Comparison of ENCODE assay signal across 8 cellular contexts in the genomic region with DNA sequence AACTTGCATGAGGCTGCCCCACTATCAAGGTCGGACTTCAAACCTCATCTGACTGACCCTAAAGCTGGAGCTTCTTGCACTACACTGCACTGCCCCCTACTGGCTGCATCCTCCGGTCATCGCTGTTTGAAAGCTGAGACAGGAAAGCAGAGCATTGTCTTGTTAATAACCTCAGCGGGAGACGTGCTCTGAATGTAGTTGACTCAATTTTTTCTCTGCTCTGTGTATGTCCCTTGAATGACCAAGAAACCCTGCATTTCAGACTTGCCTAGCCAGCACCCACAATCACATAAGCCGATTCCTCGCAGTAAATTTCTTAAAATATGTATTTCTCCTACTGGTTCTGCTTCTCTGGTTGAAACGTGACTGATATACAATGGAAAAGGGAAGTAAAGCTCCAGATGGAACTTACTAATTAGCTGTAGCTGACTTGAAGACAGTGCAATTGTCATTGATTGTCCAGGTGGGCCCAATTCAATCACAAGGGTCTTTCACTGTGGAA. TPM values are rescaled to one million over a fixed set of nuclear protein-coding genes. Genes with fewer than 3 reads are reported as not detected.
DNase-seq lines count a peak whose midpoint lies in the region; TF ChIP-seq lines count a peak whose summit lies in the region.

No MANE protein-coding gene starts in this region.

- POLR2A ChIA-PET in HEK293 (lab: Yijun Ruan, JAX): no interaction called here

- CTCF ChIA-PET in HEK293 (lab: Yijun Ruan, JAX): interaction anchor here (0.6 to 13.5 kb wide), 77 partner anchors 9 to 1223 kb away, joined by 3 to 349 read pairs (median 4); no protein-coding TSS in a partner anchor

- H3K27ac Mint-ChIP-seq in glutamatergic neuron (ENCODE audit: unreplicated experiment): peak overlapping the region; percentile 25

- H3K36me3 ChIP-seq in HEK293 (ENCODE audit: control insufficient read depth in 2 of 2, insufficient read depth in 1 of 2, low read length in 2 of 2): no peaks in the 10 kb centered on the region

- H3K4me3 ChIP-seq in HEK293 (ENCODE audit: low read depth, low read length): no peak overlapping the region

- H3K4me1 ChIP-seq in HEK293 (ENCODE audit: control insufficient read depth, insufficient read depth, low read length): peaks cover 4% of the 10 kb centered on the region

- TF ChIP-seq CTCF in HEK293 (tag by site-specific recombination; IDR thresholded peaks at IDR 0.05) (peak; percentile 88), glutamatergic neuron (IDR thresholded peaks at IDR 0.05; ENCODE audit: partially characterized antibody, unreplicated experiment) (peak; percentile 92)

- peaks cover 3% of the 10 kb centered on the region for H3K27me3 Mint-ChIP-seq in glutamatergic neuron (ENCODE audit: unreplicated experiment)

- H3K36me3 Mint-ChIP-seq in glutamatergic neuron (ENCODE audit: unreplicated experiment): peaks cover 7% of the 10 kb centered on the region

- peaks cover 8% of the 10 kb centered on the region for H3K4me1 Mint-ChIP-seq in glutamatergic neuron (ENCODE audit: low read depth, unreplicated experiment)

- no peak overlapping the region for H3K4me3 Mint-ChIP-seq in glutamatergic neuron (ENCODE audit: unreplicated experiment)

- no peaks in the 10 kb centered on the region for H3K9me3 ChIP-seq in HEK293 (ENCODE audit: control insufficient read depth, insufficient read depth, low read depth, low read length)

- DNase-seq in GDM1 (lab: John Stamatoyannopoulos, UW) (peak; percentile 58), MV-4-11 (lab: John Stamatoyannopoulos, UW) (peak; percentile 64), SK-MEL-5 (ENCODE audit: low read depth, low spot score) (peak; percentile 91), glutamatergic neuron (peak; percentile 99), pons (ENCODE audit: low spot score) (peak; percentile 92), ureter (ENCODE audit: low spot score) (peak; percentile 93)
- peak; percentile 72 for DNase-seq in activated naive CD4-positive, alpha-beta T cell treated with Interleukin-2 at 50 U/mL for 16 hours

- H3K9me3 Mint-ChIP-seq in glutamatergic neuron (ENCODE audit: unreplicated experiment): no peaks in the 10 kb centered on the region

- in situ Hi-C loops in SK-MEL-5 (cut with HindIII; ENCODE audit: low pct_unique_long_range_greater_than_20kb, low sequenced_read_pairs): no loop called here

- no peak overlapping the region for H3K27ac ChIP-seq in HEK293 (ENCODE audit: extremely low read depth, low read depth, low read length)

TF ChIP-seq in HEK293, 187 proteins besides CTCF, POLR2A, EP300 and RAD21:
- TF ChIP-seq GLIS1 (tag by site-specific recombination; IDR thresholded peaks at IDR 0.05) (peak; percentile 61; the same call in 1 of the 2 replicates), ZNF660 (tag by site-specific recombination; IDR thresholded peaks at IDR 0.05) (peak; percentile 80), ZNF146 (tag by site-specific recombination; IDR thresholded peaks at IDR 0.05) (no peak), ZNF140 (tag by site-specific recombination; IDR thresholded peaks at IDR 0.05) (no peak), ZNF654 (tag by site-specific recombination; IDR thresholded peaks at IDR 0.05; ENCODE audit: low read depth) (peak; percentile 99), ZNF2 (tag by site-specific recombination; IDR thresholded peaks at IDR 0.05) (peak; percentile 67; the same call in 1 of the 2 replicates), ZBTB8A (tag by site-specific recombination; IDR thresholded peaks at IDR 0.05) (peak; percentile 19; the same call in 1 of the 2 replicates), BCL11A (tag by site-specific recombination; IDR thresholded peaks at IDR 0.05; ENCODE audit: low read depth) (peak; percentile 62; the same call in 1 of the 2 replicates), YY2 (tag by site-specific recombination; IDR thresholded peaks at IDR 0.05) (no peak), ZNF416 (tag by site-specific recombination; IDR thresholded peaks at IDR 0.05) (no peak), ZBTB17 (tag by site-specific recombination; IDR thresholded peaks at IDR 0.05) (peak; percentile 73), ZNF157 (tag by site-specific recombination; IDR thresholded peaks at IDR 0.05) (peak; percentile 44), ZBTB20 (tag by site-specific recombination; IDR thresholded peaks at IDR 0.05) (peak; percentile 18; the same call in 1 of the 2 replicates), ZNF24 (tag by site-specific recombination; IDR thresholded peaks at IDR 0.05) (0 out of 2 replicates have a peak, but pooled peaks have one; percentile 55), TRIM28 (IDR thresholded peaks at IDR 0.05; ENCODE audit: borderline replicate concordance, low read length) (peak; percentile 87), ZNF561 (tag by site-specific recombination; IDR thresholded peaks at IDR 0.05; ENCODE audit: borderline replicate concordance) (peak; percentile 73), ZNF76 (tag by site-specific recombination; IDR thresholded peaks at IDR 0.05; ENCODE audit: borderline replicate concordance, low read depth) (no peak), KLF8 (tag by site-specific recombination; IDR thresholded peaks at IDR 0.05) (0 out of 2 replicates have a peak, but pooled peaks have one; percentile 15), ZNF391 (tag by site-specific recombination; IDR thresholded peaks at IDR 0.05; ENCODE audit: borderline replicate concordance, low read depth) (peak; percentile 24; the same call in 1 of the 2 replicates), ZIC2 (tag by site-specific recombination; IDR thresholded peaks at IDR 0.05) (peak; percentile 50; the same call in 1 of the 2 replicates)
- TF ChIP-seq, protein P1, sequence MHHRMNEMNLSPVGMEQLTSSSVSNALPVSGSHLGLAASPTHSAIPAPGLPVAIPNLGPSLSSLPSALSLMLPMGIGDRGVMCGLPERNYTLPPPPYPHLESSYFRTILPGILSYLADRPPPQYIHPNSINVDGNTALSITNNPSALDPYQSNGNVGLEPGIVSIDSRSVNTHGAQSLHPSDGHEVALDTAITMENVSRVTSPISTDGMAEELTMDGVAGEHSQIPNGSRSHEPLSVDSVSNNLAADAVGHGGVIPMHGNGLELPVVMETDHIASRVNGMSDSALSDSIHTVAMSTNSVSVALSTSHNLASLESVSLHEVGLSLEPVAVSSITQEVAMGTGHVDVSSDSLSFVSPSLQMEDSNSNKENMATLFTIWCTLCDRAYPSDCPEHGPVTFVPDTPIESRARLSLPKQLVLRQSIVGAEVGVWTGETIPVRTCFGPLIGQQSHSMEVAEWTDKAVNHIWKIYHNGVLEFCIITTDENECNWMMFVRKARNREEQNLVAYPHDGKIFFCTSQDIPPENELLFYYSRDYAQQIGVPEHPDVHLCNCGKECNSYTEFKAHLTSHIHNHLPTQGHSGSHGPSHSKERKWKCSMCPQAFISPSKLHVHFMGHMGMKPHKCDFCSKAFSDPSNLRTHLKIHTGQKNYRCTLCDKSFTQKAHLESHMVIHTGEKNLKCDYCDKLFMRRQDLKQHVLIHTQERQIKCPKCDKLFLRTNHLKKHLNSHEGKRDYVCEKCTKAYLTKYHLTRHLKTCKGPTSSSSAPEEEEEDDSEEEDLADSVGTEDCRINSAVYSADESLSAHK (tag by site-specific recombination; IDR thresholded peaks at IDR 0.05): no peak
- TF ChIP-seq, protein P2, sequence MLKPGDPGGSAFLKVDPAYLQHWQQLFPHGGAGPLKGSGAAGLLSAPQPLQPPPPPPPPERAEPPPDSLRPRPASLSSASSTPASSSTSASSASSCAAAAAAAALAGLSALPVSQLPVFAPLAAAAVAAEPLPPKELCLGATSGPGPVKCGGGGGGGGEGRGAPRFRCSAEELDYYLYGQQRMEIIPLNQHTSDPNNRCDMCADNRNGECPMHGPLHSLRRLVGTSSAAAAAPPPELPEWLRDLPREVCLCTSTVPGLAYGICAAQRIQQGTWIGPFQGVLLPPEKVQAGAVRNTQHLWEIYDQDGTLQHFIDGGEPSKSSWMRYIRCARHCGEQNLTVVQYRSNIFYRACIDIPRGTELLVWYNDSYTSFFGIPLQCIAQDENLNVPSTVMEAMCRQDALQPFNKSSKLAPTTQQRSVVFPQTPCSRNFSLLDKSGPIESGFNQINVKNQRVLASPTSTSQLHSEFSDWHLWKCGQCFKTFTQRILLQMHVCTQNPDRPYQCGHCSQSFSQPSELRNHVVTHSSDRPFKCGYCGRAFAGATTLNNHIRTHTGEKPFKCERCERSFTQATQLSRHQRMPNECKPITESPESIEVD (tag by site-specific recombination; IDR thresholded peaks at IDR 0.05): peak; percentile 28; the same call in 1 of the 2 replicates
- TF ChIP-seq, protein P3, sequence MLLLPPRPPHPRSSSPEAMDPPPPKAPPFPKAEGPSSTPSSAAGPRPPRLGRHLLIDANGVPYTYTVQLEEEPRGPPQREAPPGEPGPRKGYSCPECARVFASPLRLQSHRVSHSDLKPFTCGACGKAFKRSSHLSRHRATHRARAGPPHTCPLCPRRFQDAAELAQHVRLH (tag by site-specific recombination; IDR thresholded peaks at IDR 0.05): peak; percentile 14; the same call in 1 of the 2 replicates
- TF ChIP-seq, protein P4, sequence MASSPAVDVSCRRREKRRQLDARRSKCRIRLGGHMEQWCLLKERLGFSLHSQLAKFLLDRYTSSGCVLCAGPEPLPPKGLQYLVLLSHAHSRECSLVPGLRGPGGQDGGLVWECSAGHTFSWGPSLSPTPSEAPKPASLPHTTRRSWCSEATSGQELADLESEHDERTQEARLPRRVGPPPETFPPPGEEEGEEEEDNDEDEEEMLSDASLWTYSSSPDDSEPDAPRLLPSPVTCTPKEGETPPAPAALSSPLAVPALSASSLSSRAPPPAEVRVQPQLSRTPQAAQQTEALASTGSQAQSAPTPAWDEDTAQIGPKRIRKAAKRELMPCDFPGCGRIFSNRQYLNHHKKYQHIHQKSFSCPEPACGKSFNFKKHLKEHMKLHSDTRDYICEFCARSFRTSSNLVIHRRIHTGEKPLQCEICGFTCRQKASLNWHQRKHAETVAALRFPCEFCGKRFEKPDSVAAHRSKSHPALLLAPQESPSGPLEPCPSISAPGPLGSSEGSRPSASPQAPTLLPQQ (tag by site-specific recombination; IDR thresholded peaks at IDR 0.05): peak; percentile 49

RNA-seq across cellular contexts. Expression of a gene that starts 27.8 kb away (rescaled TPM):
- total RNA-seq in SK-MEL-5 (2014; rRNA removed; shearing (Covaris generic)): 0.16 and 0.24 TPM in 2 replicates
- polyA plus RNA-seq in SK-MEL-5 (2015; cell fraction: cytosol; rRNA removed): 0.06 and 0.10 TPM in 2 replicates
- polyA plus RNA-seq in SK-MEL-5 (2015; cell fraction: nucleus; rRNA removed): 0.15 and 0.39 TPM in 2 replicates
- total RNA-seq in glutamatergic neuron (ENCODE audit: unreplicated experiment): not detected
- total RNA-seq in ureter: 8.2 TPM

RNA-seq across cellular contexts. Expression of a gene that starts 36.3 kb away (rescaled TPM):
- 37.0 and 40.7 TPM in 2 replicates for total RNA-seq in SK-MEL-5 (2014; rRNA removed; shearing (Covaris generic))
- polyA plus RNA-seq in SK-MEL-5 (2015; cell fraction: cytosol; rRNA removed): 14.0 and 18.8 TPM in 2 replicates
- polyA plus RNA-seq in SK-MEL-5 (2015; cell fraction: nucleus; rRNA removed): 14.3 and 19.3 TPM in 2 replicates
- total RNA-seq in glutamatergic neuron (ENCODE audit: unreplicated experiment): 156 TPM
- 22.2 TPM for total RNA-seq in ureter
